Comparison of ENCODE assay signal across 1 cellular context in genomic region chr2:132009177-132009873, GRCh38.
A peak's percentile ranks its signal among the peaks of the same experiment; 100 is the strongest.
TF ChIP-seq lines count a peak whose summit lies in the region.

No MANE protein-coding gene starts in this region.

TF ChIP-seq in K562, 482 proteins besides CTCF, POLR2A, EP300 and RAD21 (continued from another document):
- TF ChIP-seq ZNF512 (tag; IDR thresholded peaks at IDR 0.05) (peak; percentile 98), LARP7 (IDR thresholded peaks at IDR 0.05) (peak; percentile 27; the same call in 1 of the 2 replicates), NFIC (IDR thresholded peaks at IDR 0.05) (0 out of 2 replicates have a peak, but pooled peaks have one; percentile 14)
